In genomic region chr10:95876756-95877155, GRCh38 we compare ENCODE assay signal across 29 cellular contexts. TPM values are rescaled to one million over a fixed set of nuclear protein-coding genes. Genes with fewer than 3 reads are reported as not detected.
"Had no signal": no experiment of that assay in that cellular context is flagged by ENCODE, and none has a peak within 500 bp of the region (broad histone marks: within the 10 kb centered on the region; RNA-seq: fewer than 3 reads in every experiment).

No MANE protein-coding gene starts in this region.

- H3K27me3 Mint-ChIP-seq: dendritic cell treated with granulocyte-macrophage colony-stimulating factor and Interleukin-4, amounts not matched to agents 40 ng/mL and 50 ng/mL, for 4 days; naive B cell; naive thymus-derived CD8-positive, alpha-beta T cell had no signal

- H3K4me3 Mint-ChIP-seq: dendritic cell treated with granulocyte-macrophage colony-stimulating factor and Interleukin-4, amounts not matched to agents 40 ng/mL and 50 ng/mL, for 4 days; mesothelial cell of epicardium; naive B cell; naive thymus-derived CD8-positive, alpha-beta T cell had no signal

- ATAC-seq: esophagus mucosa; gastrocnemius medialis; heart right ventricle; left cardiac atrium; left lung; left ventricle myocardium superior; lower lobe of right lung; mucosa of descending colon; naive thymus-derived CD8-positive, alpha-beta T cell had no signal

- H3K36me3 ChIP-seq: colonic mucosa had no signal

- H3K4me1 Mint-ChIP-seq: mesothelial cell of epicardium had no signal

- H3K27me3 ChIP-seq: colonic mucosa, esophagus squamous epithelium, gastrocnemius medialis, heart right ventricle, left lung had no signal

- H3K4me3 ChIP-seq: colonic mucosa, esophagus squamous epithelium, gastrocnemius medialis, heart right ventricle, left lung, lower lobe of right lung, mucosa of descending colon had no signal

- H3K27ac ChIP-seq: colonic mucosa, epithelial cell of prostate, esophagus squamous epithelium, gastrocnemius medialis, heart right ventricle, left lung, lower lobe of right lung had no signal

- FAIRE-seq: endometrium, islet of Langerhans, keratinocyte had no signal

- DNase-seq: colonic mucosa; cortex of kidney; effector memory CD4-positive, alpha-beta T cell; erythroblast; esophagus squamous epithelium; foreskin fibroblast; foreskin melanocyte; gastrocnemius medialis; glutamatergic neuron; head of caudate nucleus; heart right ventricle; hippocampal formation; left cardiac atrium; left lung; left ventricle myocardium superior; lower lobe of right lung; mesenchymal stem cell; mucosa of descending colon; naive B cell; naive thymus-derived CD8-positive, alpha-beta T cell had no signal

- H3K27ac Mint-ChIP-seq: dendritic cell treated with granulocyte-macrophage colony-stimulating factor and Interleukin-4, amounts not matched to agents 40 ng/mL and 50 ng/mL, for 4 days; mesothelial cell of epicardium; naive thymus-derived CD8-positive, alpha-beta T cell had no signal

- H3K9me3 ChIP-seq: colonic mucosa, esophagus squamous epithelium, gastrocnemius medialis, heart right ventricle, left lung, lower lobe of right lung, mucosa of descending colon had no signal

- H3K4me1 ChIP-seq: colonic mucosa, esophagus squamous epithelium, gastrocnemius medialis, left lung, lower lobe of right lung had no signal

RNA-seq across cellular contexts. Expression of gene CC2D2B, which starts 31.0 kb away (rescaled TPM):
- total RNA-seq: kidney epithelial cell; lung microvascular endothelial cell; naive thymus-derived CD8-positive, alpha-beta T cell had no signal
